Comparison of ENCODE assay signal across 8 cellular contexts in genomic region chr15:95639208-95639607, GRCh38.
"Had no signal": no experiment of that assay in that cellular context is flagged by ENCODE, and none has a peak within 500 bp of the region (broad histone marks: within the 10 kb centered on the region; RNA-seq: fewer than 3 reads in every experiment).

No MANE protein-coding gene starts in this region.

- H3K4me3 ChIP-seq: GM12878 had no signal

- FAIRE-seq: G401.6, GM12878, GM12891, GM12892, GM18507, GM19239 had no signal

- DNase-seq: GDM1, GF-D8 had no signal

- ATAC-seq: GM12878 had no signal
